In the genomic region with DNA sequence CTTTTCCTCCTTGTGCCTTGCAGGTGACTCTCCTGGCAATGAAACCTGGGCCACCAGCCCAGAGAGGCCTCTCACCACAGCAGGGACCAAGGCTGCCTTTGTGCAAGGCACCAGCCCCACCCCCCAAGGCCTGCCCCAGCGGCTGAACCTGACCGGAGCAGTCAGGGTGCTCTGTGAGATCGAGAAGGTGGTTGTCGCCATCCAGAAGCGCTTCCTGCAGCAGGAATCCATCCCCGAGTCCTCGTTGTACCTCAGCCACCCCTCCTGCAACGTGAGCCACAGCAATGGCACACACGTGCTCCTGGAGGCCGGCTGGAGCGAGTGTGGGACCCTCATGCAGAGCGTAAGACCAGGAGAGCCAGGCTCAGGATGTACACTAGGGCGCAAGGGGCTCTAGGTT, we compare ENCODE assay signal across 1 cellular context.
TF ChIP-seq lines count a peak whose summit lies in the region.

No MANE protein-coding gene starts in this region.

TF ChIP-seq in HepG2, 621 proteins besides CTCF, POLR2A, EP300 and RAD21 (continued from another document):
- TF ChIP-seq HCFC1 (IDR thresholded peaks at IDR 0.05; ENCODE audit: low read depth, low read length) = no peak
